Comparison of ENCODE assay signal across 10 cellular contexts in the genomic region with DNA sequence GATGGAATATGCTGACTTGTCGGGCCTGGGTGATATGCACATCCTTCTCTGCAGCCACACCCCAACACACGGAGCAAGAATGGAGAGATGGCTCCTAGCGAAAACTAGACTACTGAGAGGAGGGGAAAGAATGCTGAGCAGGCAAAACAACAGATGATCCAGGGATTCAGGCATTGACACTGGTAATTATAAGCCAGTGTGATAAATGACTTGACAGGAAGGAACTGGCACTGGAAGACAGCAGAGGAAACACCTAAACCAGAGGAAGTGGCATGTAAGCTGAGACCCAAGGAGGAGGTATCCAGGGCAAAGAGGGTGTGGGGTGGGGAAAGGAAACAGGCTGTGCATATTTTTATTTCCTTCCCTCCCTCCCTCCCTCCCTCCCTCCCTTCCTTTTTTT. TPM values are rescaled to one million over a fixed set of nuclear protein-coding genes. Genes with fewer than 3 reads are reported as not detected.
DNase-seq lines count a peak whose midpoint lies in the region; ATAC-seq and TF ChIP-seq lines count a peak whose summit lies in the region.
"Had no signal": no experiment of that assay in that cellular context is flagged by ENCODE, and none has a peak within 500 bp of the region (broad histone marks: within the 10 kb centered on the region; RNA-seq: fewer than 3 reads in every experiment).

No MANE protein-coding gene starts in this region.

- H3K27ac Mint-ChIP-seq in activated CD4-positive, alpha-beta T cell treated with anti-CD3 and anti-CD28 coated beads for 36 hours: peak overlapping the region; percentile 70
- H3K27ac Mint-ChIP-seq in activated naive CD4-positive, alpha-beta T cell treated with anti-CD3 and anti-CD28 coated beads, Interleukin-2, amount 10 ng/mL, durations not matched to agents 7 days and 5 days: peak overlapping the region; percentile 88

- H3K4me3 ChIP-seq in sigmoid colon: no peak overlapping the region
- H3K4me3 ChIP-seq: SJSA1 had no signal

- H3K36me3 ChIP-seq in sigmoid colon: no peaks in the 10 kb centered on the region
- H3K36me3 ChIP-seq: SJSA1 had no signal

- CTCF ChIA-PET in activated CD4-positive, alpha-beta T cell treated with anti-CD3 and anti-CD28 coated beads for 36 hours (lab: Charles Lee): interaction anchor here (1.2 to 1.8 kb wide), 3 partner anchors 16 to 23 kb away, joined by 3 to 5 read pairs (median 3); no protein-coding TSS in a partner anchor
- CTCF ChIA-PET in activated naive CD4-positive, alpha-beta T cell treated with anti-CD3 and anti-CD28 coated beads, Interleukin-2, amount 10 ng/mL, durations not matched to agents 7 days and 5 days (lab: Charles Lee): interaction anchor here (1.5 kb wide), 1 partner anchor 21 kb away, joined by 4 read pairs; no protein-coding TSS in a partner anchor

- H3K27ac ChIP-seq in sigmoid colon: no peak overlapping the region
- H3K27ac ChIP-seq: SJSA1 had no signal

- no peaks in the 10 kb centered on the region for H3K36me3 Mint-ChIP-seq in activated CD4-positive, alpha-beta T cell treated with anti-CD3 and anti-CD28 coated beads for 36 hours (ENCODE audit: low read depth)
- peaks cover 9% of the 10 kb centered on the region for H3K36me3 Mint-ChIP-seq in activated naive CD4-positive, alpha-beta T cell treated with anti-CD3 and anti-CD28 coated beads, Interleukin-2, amount 10 ng/mL, durations not matched to agents 7 days and 5 days

- TF ChIP-seq EP300 in sigmoid colon (IDR thresholded peaks at IDR 0.05): no peak

- peak overlapping the region; percentile 24 for H3K4me3 Mint-ChIP-seq in activated CD4-positive, alpha-beta T cell treated with anti-CD3 and anti-CD28 coated beads for 36 hours
- H3K4me3 Mint-ChIP-seq in activated naive CD4-positive, alpha-beta T cell treated with anti-CD3 and anti-CD28 coated beads, Interleukin-2, amount 10 ng/mL, durations not matched to agents 7 days and 5 days: peak overlapping the region; percentile 13

- 52 to 62% methylated on average over 3 of the region's 3 CpGs for WGBS in sigmoid colon, 2 donors

- POLR2A ChIA-PET in activated CD4-positive, alpha-beta T cell treated with anti-CD3 and anti-CD28 coated beads for 36 hours (lab: Charles Lee): interaction anchor here (0.6 kb wide), 1 partner anchor 15 kb away, joined by 7 read pairs; no protein-coding TSS in a partner anchor

- no peaks in the 10 kb centered on the region for H3K9me3 ChIP-seq in sigmoid colon
- H3K9me3 ChIP-seq: SJSA1 had no signal

- H3K4me1 ChIP-seq in sigmoid colon: peaks cover 0 to 18% (median 12%) of the 10 kb centered on the region in 4 donors

- no peaks in the 10 kb centered on the region for H3K27me3 Mint-ChIP-seq in activated CD4-positive, alpha-beta T cell treated with anti-CD3 and anti-CD28 coated beads for 36 hours
- H3K27me3 Mint-ChIP-seq in activated naive CD4-positive, alpha-beta T cell treated with anti-CD3 and anti-CD28 coated beads, Interleukin-2, amount 10 ng/mL, durations not matched to agents 7 days and 5 days: no peaks in the 10 kb centered on the region

- no peaks in the 10 kb centered on the region for H3K9me3 Mint-ChIP-seq in activated CD4-positive, alpha-beta T cell treated with anti-CD3 and anti-CD28 coated beads for 36 hours (ENCODE audit: low read depth)
- peaks cover 9% of the 10 kb centered on the region for H3K9me3 Mint-ChIP-seq in activated naive CD4-positive, alpha-beta T cell treated with anti-CD3 and anti-CD28 coated beads, Interleukin-2, amount 10 ng/mL, durations not matched to agents 7 days and 5 days

- no peak for TF ChIP-seq CTCF in sigmoid colon (IDR thresholded peaks at IDR 0.05)

- peaks cover 48% of the 10 kb centered on the region for H3K4me1 Mint-ChIP-seq in activated CD4-positive, alpha-beta T cell treated with anti-CD3 and anti-CD28 coated beads for 36 hours
- H3K4me1 Mint-ChIP-seq in activated naive CD4-positive, alpha-beta T cell treated with anti-CD3 and anti-CD28 coated beads, Interleukin-2, amount 10 ng/mL, durations not matched to agents 7 days and 5 days: peaks cover 65% of the 10 kb centered on the region

- intact Hi-C loops in activated CD4-positive, alpha-beta T cell treated with anti-CD3 and anti-CD28 coated beads for 36 hours (cut with DNase I, micrococcal nuclease): no loop called here
- intact Hi-C loops in sigmoid colon (cut with DNase I): loop anchor here (5.0 kb wide), 1 partner anchor 80 kb away; no protein-coding TSS in a partner anchor
- intact Hi-C loops in sciatic nerve (cut with DNase I): no loop called here

- no peaks in the 10 kb centered on the region for H3K27me3 ChIP-seq in sigmoid colon
- H3K27me3 ChIP-seq: SJSA1 had no signal

- DNase-seq in activated CD4-positive, alpha-beta T cell treated with anti-CD3 and anti-CD28 coated beads for 36 hours: peak; percentile 33
- DNase-seq in activated CD4-positive, alpha-beta T cell treated with anti-CD3 and anti-CD28 coated beads for 48 hours: no peak
- DNase-seq in NCI-H2227 (lab: John Stamatoyannopoulos, UW; ENCODE audit: unreplicated experiment) (peak; percentile 72), renal cortical epithelial cell (ENCODE audit: low read depth) (peak; percentile 32), NCI-H1436 (lab: John Stamatoyannopoulos, UW) (no peak), sigmoid colon (no peak), sciatic nerve (ENCODE audit: low spot score) (no peak)
- DNase-seq in activated naive CD4-positive, alpha-beta T cell treated with anti-CD3 and anti-CD28 coated beads, Interleukin-2, amount 10 ng/mL, durations not matched to agents 7 days and 5 days: peak; percentile 65
- DNase-seq: NCI-H1105 treated with DMSO at 0.1 percent for 48 hours had no signal

- no peak for TF ChIP-seq POLR2A in sigmoid colon (IDR thresholded peaks at IDR 0.05)

- peak; percentile 33 for ATAC-seq in activated CD4-positive, alpha-beta T cell treated with anti-CD3 and anti-CD28 coated beads for 36 hours
- ATAC-seq in sciatic nerve: no peak

RNA-seq across cellular contexts. Expression of a gene that starts 31.7 kb away (rescaled TPM):
- 100 to 1,000 TPM; 198 to 206 TPM for total RNA-seq in activated CD4-positive, alpha-beta T cell treated with anti-CD3 and anti-CD28 coated beads for 36 hours
- total RNA-seq in renal cortical epithelial cell (49.0 and 118 TPM in 2 replicates), sigmoid colon (10 to 100 TPM; 67.2 to 80.6 (median 73.6) TPM), sciatic nerve (93.9 TPM)
- 10 to 100 TPM; 58.0 to 83.7 (median 66.1) TPM for polyA plus RNA-seq in sigmoid colon

RNA-seq across cellular contexts. Expression of a gene that starts 43.8 kb away (rescaled TPM):
- total RNA-seq in activated CD4-positive, alpha-beta T cell treated with anti-CD3 and anti-CD28 coated beads for 36 hours: 100 to 1,000 TPM; 279 to 314 TPM
- total RNA-seq in renal cortical epithelial cell (206 and 356 TPM in 2 replicates), sigmoid colon (100 to 1,000 TPM; 226 to 327 (median 255) TPM), sciatic nerve (256 TPM)
- polyA plus RNA-seq in sigmoid colon: 100 to 1,000 TPM; 145 to 228 (median 177) TPM

Comparison
In these comparisons a context has a peak if more than half of its experiments do, and no peak if none do; other contexts are left out.
1. DNase-seq: peak in activated CD4-positive, alpha-beta T cell treated with anti-CD3 and anti-CD28 coated beads for 36 hours (single experiment), NCI-H2227 (single experiment), activated naive CD4-positive, alpha-beta T cell treated with anti-CD3 and anti-CD28 coated beads, Interleukin-2, amount 10 ng/mL, durations not matched to agents 7 days and 5 days (single experiment) and renal cortical epithelial cell (single experiment); none in activated CD4-positive, alpha-beta T cell treated with anti-CD3 and anti-CD28 coated beads for 48 hours (single experiment), NCI-H1436 (single experiment), sigmoid colon (single experiment) and sciatic nerve (single experiment).